ENCODE assay signal across 8 cellular contexts in genomic region chr18:44758821-44759624, GRCh38.
A peak's percentile ranks its signal among the peaks of the same experiment; 100 is the strongest.
DNase-seq lines count a peak whose midpoint lies in the region; ATAC-seq and TF ChIP-seq lines count a peak whose summit lies in the region.

No MANE protein-coding gene starts in this region.

- H3K27me3 Mint-ChIP-seq in chondrocyte (ENCODE audit: low read depth) = no peaks in the 10 kb centered on the region

- no peak for TF ChIP-seq CTCF in breast epithelium (IDR thresholded peaks at IDR 0.05)
- no peak for TF ChIP-seq CTCF in body of pancreas (IDR thresholded peaks at IDR 0.05)
- TF ChIP-seq CTCF in chondrocyte (IDR thresholded peaks at IDR 0.05) = no peak

- peaks cover 4% of the 10 kb centered on the region for H3K4me1 Mint-ChIP-seq in chondrocyte (ENCODE audit: low read depth)

- H3K4me3 Mint-ChIP-seq in chondrocyte (ENCODE audit: unreplicated experiment) = no peak overlapping the region

- TF ChIP-seq POLR2A in breast epithelium (IDR thresholded peaks at IDR 0.05) = no peak
- no peak for TF ChIP-seq POLR2A in body of pancreas (IDR thresholded peaks at IDR 0.05)

- intact Hi-C loops in breast epithelium (cut with DNase I; ENCODE audit: low total_unique reads) = no loop called here
- intact Hi-C loops in body of pancreas (cut with DNase I) = no loop called here

- H3K9me3 ChIP-seq in breast epithelium (no peaks in the 10 kb centered on the region), body of pancreas (no peaks in the 10 kb centered on the region)

- H3K27ac ChIP-seq in breast epithelium (no peak overlapping the region), body of pancreas (peak overlapping the region in 1 of 4 donors; percentile 20)

- H3K4me3 ChIP-seq in breast epithelium = no peak overlapping the region
- H3K4me3 ChIP-seq in body of pancreas = no peak overlapping the region

- no peaks in the 10 kb centered on the region for H3K9me3 Mint-ChIP-seq in chondrocyte (ENCODE audit: low read depth)

- WGBS in body of pancreas, 2 donors = 77 to 93% methylated on average over 13 of the region's 13 CpGs

- DNase-seq in RPMI8226 (peak; percentile 90), midbrain (lab: John Stamatoyannopoulos, UW) (peak; percentile 21), DMS 273 treated with DMSO at 0.1 percent for 48 hours (lab: John Stamatoyannopoulos, UW) (no peak), breast epithelium (ENCODE audit: low spot score in 2 of 2) (no peak), body of pancreas (no peak), chondrocyte (ENCODE audit: low spot score) (no peak)

- H3K27ac Mint-ChIP-seq in chondrocyte (ENCODE audit: unreplicated experiment) = no peak overlapping the region

- H3K4me1 ChIP-seq in breast epithelium = peaks cover 0 to 12% of the 10 kb centered on the region in 2 donors
- H3K4me1 ChIP-seq in body of pancreas = peaks cover 20% of the 10 kb centered on the region

- peaks cover 1% of the 10 kb centered on the region for H3K36me3 Mint-ChIP-seq in chondrocyte (ENCODE audit: low read depth)

- peak; percentile 94 for ATAC-seq in GM18519 (IDR thresholded peaks at IDR 0.05; ENCODE audit: low FRiP score, unreplicated experiment)
- peak; percentile 95 for ATAC-seq in HG02798 (IDR thresholded peaks at IDR 0.05; ENCODE audit: poor library complexity, unreplicated experiment)
- no peak for ATAC-seq in body of pancreas

- H3K36me3 ChIP-seq in breast epithelium (no peaks in the 10 kb centered on the region), body of pancreas (replicated peaks in 1 of 2; ENCODE audit: insufficient read depth in 1 of 2, low read depth in 2 of 2) (no peaks in the 10 kb centered on the region)

- H3K27me3 ChIP-seq in breast epithelium = no peaks in the 10 kb centered on the region
- no peaks in the 10 kb centered on the region for H3K27me3 ChIP-seq in body of pancreas

Comparison
In these comparisons a context has a peak if more than half of its experiments do, and no peak if none do; other contexts are left out.
1. DNase-seq: peak in RPMI8226 (single experiment) and midbrain (single experiment); none in DMS 273 treated with DMSO at 0.1 percent for 48 hours (single experiment), breast epithelium (0 of 2), body of pancreas (0 of 4) and chondrocyte (single experiment).